Comparison of ENCODE assay signal across 15 cellular contexts in the genomic region with DNA sequence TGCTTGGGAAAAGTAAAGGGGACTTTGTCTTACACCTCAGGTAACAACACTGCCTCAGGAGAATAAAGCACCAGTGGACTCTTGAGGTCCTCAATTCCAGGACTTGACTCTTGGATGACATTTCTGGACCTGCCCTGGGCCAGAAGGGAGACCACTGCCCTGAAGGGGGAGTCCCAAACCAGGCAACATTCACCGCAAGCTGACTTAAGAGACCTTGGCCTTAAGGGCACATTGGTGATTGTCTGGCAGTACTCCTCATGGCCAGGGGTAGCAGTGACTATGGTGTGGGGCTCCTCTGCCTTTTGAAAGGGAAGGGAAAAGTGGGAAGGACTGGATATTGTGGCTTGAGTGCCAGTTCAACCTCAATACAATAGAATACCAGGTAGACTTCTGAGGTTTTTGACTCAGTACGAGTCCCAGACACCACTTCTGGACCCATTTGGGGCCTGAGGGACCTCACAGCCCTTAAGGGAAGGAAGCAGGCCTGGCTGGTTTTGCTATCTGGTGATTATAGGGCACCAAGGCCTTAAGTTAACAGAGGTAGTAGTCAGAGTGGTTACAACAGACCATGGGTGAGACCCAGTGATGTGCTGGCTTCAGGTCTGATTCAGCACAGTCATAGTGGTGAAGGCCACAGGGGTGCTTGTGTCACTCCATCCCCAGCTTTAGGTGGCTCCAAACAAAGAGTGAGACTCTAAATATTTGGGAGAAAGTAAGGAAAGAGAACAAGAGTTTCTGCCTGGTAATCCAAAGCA.
DNase-seq lines count a peak whose midpoint lies in the region; ATAC-seq and TF ChIP-seq lines count a peak whose summit lies in the region.
"Had no signal": no experiment of that assay in that cellular context is flagged by ENCODE, and none has a peak within 500 bp of the region (broad histone marks: within the 10 kb centered on the region; RNA-seq: fewer than 3 reads in every experiment).

No MANE protein-coding gene starts in this region.

- H3K4me3 Mint-ChIP-seq in GM23338: no peak overlapping the region
- H3K4me3 Mint-ChIP-seq in activated CD4-positive, alpha-beta memory T cell treated with anti-CD3 and anti-CD28 coated beads, Interleukin-2, amount 10 ng/mL, durations not matched to agents 7 days and 5 days: no peak overlapping the region

- POLR2A ChIA-PET in activated CD4-positive, alpha-beta memory T cell treated with anti-CD3 and anti-CD28 coated beads, Interleukin-2, amount 10 ng/mL, durations not matched to agents 7 days and 5 days (lab: Charles Lee): no interaction called here

- no peaks in the 10 kb centered on the region for H3K36me3 ChIP-seq in GM23338 (ENCODE audit: insufficient read depth)
- H3K36me3 ChIP-seq in OCI-LY1 (ENCODE audit: insufficient read depth, low read length): no peaks in the 10 kb centered on the region
- no peaks in the 10 kb centered on the region for H3K36me3 ChIP-seq in trophoblast cell (ENCODE audit: control insufficient read depth in 1 of 2, insufficient read depth in 2 of 2, low read length in 2 of 2)

- H3K27me3 ChIP-seq in GM23338 (ENCODE audit: insufficient read depth) (no peaks in the 10 kb centered on the region), OCI-LY1 (ENCODE audit: insufficient read depth, low read length) (no peaks in the 10 kb centered on the region), trophoblast cell (ENCODE audit: insufficient read depth, low read length) (no peaks in the 10 kb centered on the region)

- no peak overlapping the region for H4K8ac ChIP-seq in trophoblast cell (ENCODE audit: low read depth, low read length)

- H3K4me3 ChIP-seq in GM23338 (no peak overlapping the region), OCI-LY1 (ENCODE audit: low read depth, low read length, poor library complexity, severe bottlenecking) (no peak overlapping the region), epithelial cell of esophagus (ENCODE audit: low read length) (no peak overlapping the region), trophoblast cell (ENCODE audit: low read depth, low read length) (no peak overlapping the region)
- H3K4me3 ChIP-seq: PC-9 had no signal

- no peak overlapping the region for H3K27ac Mint-ChIP-seq in GM23338
- no peak overlapping the region for H3K27ac Mint-ChIP-seq in activated CD4-positive, alpha-beta memory T cell treated with anti-CD3 and anti-CD28 coated beads, Interleukin-2, amount 10 ng/mL, durations not matched to agents 7 days and 5 days

- no peaks in the 10 kb centered on the region; the same call in 1 of the 2 replicates for H4K20me1 ChIP-seq in GM23338 (replicated peaks; ENCODE audit: insufficient read depth)
- H4K20me1 ChIP-seq in OCI-LY1 (ENCODE audit: insufficient read depth, low read length): no peaks in the 10 kb centered on the region

- no peaks in the 10 kb centered on the region for H3K9me3 Mint-ChIP-seq in GM23338
- peaks cover 5% of the 10 kb centered on the region for H3K9me3 Mint-ChIP-seq in activated CD4-positive, alpha-beta memory T cell treated with anti-CD3 and anti-CD28 coated beads, Interleukin-2, amount 10 ng/mL, durations not matched to agents 7 days and 5 days

- ATAC-seq in GM23338 (peak; percentile 84), GM21723 (IDR thresholded peaks at IDR 0.05; ENCODE audit: unreplicated experiment) (no peak)
- ATAC-seq: HCT116 had no signal

- 0 out of 2 replicates have a peak, but pooled peaks cover 7% of the 10 kb centered on the region for H3K9me2 ChIP-seq in GM23338 (ENCODE audit: insufficient read depth)
- H3K9me2 ChIP-seq in OCI-LY1 (ENCODE audit: low read depth, low read length): no peaks in the 10 kb centered on the region

- WGBS in trophoblast cell (ENCODE audit: extremely low coverage, insufficient coverage, insufficient read length): no CpG with 5 or more reads among the region's 2 CpGs

- no peak overlapping the region for H3K14ac ChIP-seq in trophoblast cell (ENCODE audit: low read length)

- H3K79me2 ChIP-seq in GM23338 (replicated peaks; ENCODE audit: insufficient read depth) (no peaks in the 10 kb centered on the region), OCI-LY1 (ENCODE audit: insufficient read depth, low read length) (no peaks in the 10 kb centered on the region), trophoblast cell (ENCODE audit: control insufficient read depth, insufficient read depth, low read length, poor library complexity) (no peaks in the 10 kb centered on the region)

- no peak overlapping the region for H2BK12ac ChIP-seq in trophoblast cell (ENCODE audit: low read length)

- H3K4me1 ChIP-seq in GM23338 (ENCODE audit: insufficient read depth): no peaks in the 10 kb centered on the region
- no peaks in the 10 kb centered on the region for H3K4me1 ChIP-seq in OCI-LY1 (ENCODE audit: insufficient read depth, low read length, severe bottlenecking)
- no peaks in the 10 kb centered on the region for H3K4me1 ChIP-seq in trophoblast cell (ENCODE audit: control insufficient read depth in 1 of 2, insufficient read depth in 2 of 2, low read length in 2 of 2)

- H3K9ac ChIP-seq in OCI-LY1 (ENCODE audit: low read length): no peak overlapping the region
- H3K9ac ChIP-seq in trophoblast cell (ENCODE audit: low read length): no peak overlapping the region

- peaks cover 5% of the 10 kb centered on the region for H3K79me1 ChIP-seq in trophoblast cell (ENCODE audit: low read length)

- H3K36me3 Mint-ChIP-seq in GM23338 (ENCODE audit: low read depth): no peaks in the 10 kb centered on the region
- no peaks in the 10 kb centered on the region for H3K36me3 Mint-ChIP-seq in activated CD4-positive, alpha-beta memory T cell treated with anti-CD3 and anti-CD28 coated beads, Interleukin-2, amount 10 ng/mL, durations not matched to agents 7 days and 5 days (ENCODE audit: low read depth)

- H4K91ac ChIP-seq in trophoblast cell (ENCODE audit: low read depth, low read length): peak overlapping the region; percentile 33

- H4K12ac ChIP-seq in trophoblast cell (ENCODE audit: low read depth, low read length): no peak overlapping the region

- no peak overlapping the region for H3K4me2 ChIP-seq in GM23338
- H3K4me2 ChIP-seq in OCI-LY1 (ENCODE audit: low read length): no peak overlapping the region
- no peak overlapping the region for H3K4me2 ChIP-seq in trophoblast cell (ENCODE audit: low read length)
- H3K4me2 ChIP-seq: PC-9 had no signal

- no peak overlapping the region for H2AK5ac ChIP-seq in trophoblast cell (ENCODE audit: low read length)

- peak; percentile 36 for DNase-seq in GM23338 (ENCODE audit: low spot score)
- DNase-seq in epithelial cell of esophagus (ENCODE audit: low read depth): peak; percentile 32
- no peak for DNase-seq in trophoblast cell
- no peak for DNase-seq in NCI-H2107 treated with DMSO at 0.1 percent for 48 hours (lab: John Stamatoyannopoulos, UW; ENCODE audit: unreplicated experiment)
- DNase-seq in activated CD4-positive, alpha-beta memory T cell treated with anti-CD3 and anti-CD28 coated beads, Interleukin-2, amount 10 ng/mL, durations not matched to agents 7 days and 5 days: no peak
- DNase-seq: ACHN, NCI-H1436, NCI-H1930, NCI-H345, NCI-H524 treated with DMSO at 0.1 percent for 48 hours, PC-9 had no signal

- H3K27ac ChIP-seq in GM23338 (ENCODE audit: low read depth) (no peak overlapping the region), OCI-LY1 (ENCODE audit: low read depth, low read length, poor library complexity, severe bottlenecking) (no peak overlapping the region), trophoblast cell (ENCODE audit: low read depth, low read length) (peak overlapping the region; percentile 46)
- H3K27ac ChIP-seq: C4-2B, PC-9 had no signal

- H3K23ac ChIP-seq in trophoblast cell (ENCODE audit: low read length): no peak overlapping the region

- H2BK120ac ChIP-seq in trophoblast cell (ENCODE audit: insufficient read depth, low read length, poor library complexity): peak overlapping the region; percentile 10

- no peaks in the 10 kb centered on the region for H3K9me3 ChIP-seq in OCI-LY1 (ENCODE audit: low read length)
- H3K9me3 ChIP-seq in trophoblast cell (ENCODE audit: insufficient read depth, low read depth, low read length): no peaks in the 10 kb centered on the region

- peak; percentile 34 to 64 for TF ChIP-seq CTCF in GM23338 (conservative IDR thresholded peaks at IDR 0.05; ENCODE audit: low read depth in 2 of 2)
- TF ChIP-seq CTCF in OCI-LY1 (IDR thresholded peaks at IDR 0.05; ENCODE audit: low read length): 0 out of 2 replicates have a peak, but pooled peaks have one; percentile 6
- TF ChIP-seq CTCF in epithelial cell of esophagus (IDR thresholded peaks at IDR 0.05; ENCODE audit: insufficient read depth, low read depth, low read length, missing control alignments): no peak

- H3K18ac ChIP-seq in trophoblast cell (ENCODE audit: low read length): no peak overlapping the region

- H3K4ac ChIP-seq in trophoblast cell (ENCODE audit: low read depth, low read length): no peak overlapping the region

- no peaks in the 10 kb centered on the region for H3K27me3 Mint-ChIP-seq in GM23338 (ENCODE audit: insufficient read depth, low read depth, poor library complexity)
- peaks cover 6% of the 10 kb centered on the region for H3K27me3 Mint-ChIP-seq in activated CD4-positive, alpha-beta memory T cell treated with anti-CD3 and anti-CD28 coated beads, Interleukin-2, amount 10 ng/mL, durations not matched to agents 7 days and 5 days

- no peak overlapping the region for H2AFZ ChIP-seq in GM23338
- H2AFZ ChIP-seq in OCI-LY1 (ENCODE audit: low read length): no peak overlapping the region
- no peak overlapping the region for H2AFZ ChIP-seq in trophoblast cell (ENCODE audit: insufficient read depth, low read length, poor library complexity)
- H2AFZ ChIP-seq: PC-9 had no signal

- H3F3A ChIP-seq in GM23338 (replicated peaks; ENCODE audit: low read depth) (no peaks in the 10 kb centered on the region), OCI-LY1 (ENCODE audit: insufficient read depth, low read length) (no peaks in the 10 kb centered on the region)

- H2BK5ac ChIP-seq in trophoblast cell (ENCODE audit: low read depth, low read length, poor library complexity): peak overlapping the region; percentile 38

- CTCF ChIA-PET in activated CD4-positive, alpha-beta memory T cell treated with anti-CD3 and anti-CD28 coated beads, Interleukin-2, amount 10 ng/mL, durations not matched to agents 7 days and 5 days (lab: Charles Lee): no interaction called here

- no peaks in the 10 kb centered on the region for H3K4me1 Mint-ChIP-seq in GM23338
- no peaks in the 10 kb centered on the region for H3K4me1 Mint-ChIP-seq in activated CD4-positive, alpha-beta memory T cell treated with anti-CD3 and anti-CD28 coated beads, Interleukin-2, amount 10 ng/mL, durations not matched to agents 7 days and 5 days

TF ChIP-seq in GM23338, 12 proteins besides CTCF, POLR2A, EP300 and RAD21 (continues in another document):
- TF ChIP-seq, protein P1, sequence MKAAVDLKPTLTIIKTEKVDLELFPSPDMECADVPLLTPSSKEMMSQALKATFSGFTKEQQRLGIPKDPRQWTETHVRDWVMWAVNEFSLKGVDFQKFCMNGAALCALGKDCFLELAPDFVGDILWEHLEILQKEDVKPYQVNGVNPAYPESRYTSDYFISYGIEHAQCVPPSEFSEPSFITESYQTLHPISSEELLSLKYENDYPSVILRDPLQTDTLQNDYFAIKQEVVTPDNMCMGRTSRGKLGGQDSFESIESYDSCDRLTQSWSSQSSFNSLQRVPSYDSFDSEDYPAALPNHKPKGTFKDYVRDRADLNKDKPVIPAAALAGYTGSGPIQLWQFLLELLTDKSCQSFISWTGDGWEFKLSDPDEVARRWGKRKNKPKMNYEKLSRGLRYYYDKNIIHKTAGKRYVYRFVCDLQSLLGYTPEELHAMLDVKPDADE (IDR thresholded peaks at IDR 0.05): no peak
- TF ChIP-seq ZNF331 (CRISPR knock-in tag; IDR thresholded peaks at IDR 0.05; ENCODE audit: low read depth): no peak

Comparison
In these comparisons a context has a peak if more than half of its experiments do, and no peak if none do; other contexts are left out.
1. DNase-seq: peak in GM23338 (single experiment) and epithelial cell of esophagus (single experiment); none in trophoblast cell (0 of 2), NCI-H2107 treated with DMSO at 0.1 percent for 48 hours (single experiment) and activated CD4-positive, alpha-beta memory T cell treated with anti-CD3 and anti-CD28 coated beads, Interleukin-2, amount 10 ng/mL, durations not matched to agents 7 days and 5 days (single experiment).